Comparison of ENCODE assay signal across 2 cellular contexts in the genomic region with DNA sequence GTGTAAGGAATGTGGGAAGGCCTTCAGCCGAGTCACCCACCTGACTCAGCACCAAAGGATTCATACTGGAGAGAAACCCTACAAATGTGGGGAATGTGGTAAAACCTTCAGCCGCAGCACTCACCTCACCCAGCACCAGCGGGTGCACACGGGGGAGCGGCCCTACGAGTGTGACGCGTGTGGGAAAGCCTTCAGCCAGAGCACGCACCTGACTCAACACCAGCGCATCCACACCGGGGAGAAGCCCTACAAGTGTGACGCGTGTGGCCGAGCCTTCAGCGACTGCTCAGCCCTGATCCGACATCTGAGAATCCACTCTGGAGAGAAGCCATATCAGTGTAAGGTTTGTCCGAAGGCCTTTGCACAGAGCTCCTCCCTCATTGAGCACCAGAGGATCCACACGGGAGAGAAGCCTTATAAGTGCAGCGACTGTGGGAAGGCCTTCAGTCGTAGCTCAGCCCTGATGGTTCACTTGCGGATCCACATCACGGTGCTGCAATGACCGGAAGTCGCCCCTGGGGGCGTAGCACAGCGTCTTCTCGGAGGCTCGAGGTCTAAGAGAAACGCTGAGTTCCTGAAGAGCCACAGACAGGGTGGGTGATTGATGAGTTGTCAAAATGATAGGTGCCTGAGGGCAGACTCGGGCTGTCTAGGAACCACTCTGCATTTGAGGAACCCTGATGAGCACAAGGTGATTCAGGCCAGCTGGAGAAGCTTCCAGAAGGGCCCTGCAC.
TF ChIP-seq lines count a peak whose summit lies in the region.

No MANE protein-coding gene starts in this region.

TF ChIP-seq in HCT116, 20 proteins besides CTCF, POLR2A, EP300 and RAD21:
- no peak for TF ChIP-seq EZH2 (IDR thresholded peaks at IDR 0.05)
- no peak for TF ChIP-seq EGR1 (IDR thresholded peaks at IDR 0.05; ENCODE audit: low read depth)
- TF ChIP-seq, protein P1, sequence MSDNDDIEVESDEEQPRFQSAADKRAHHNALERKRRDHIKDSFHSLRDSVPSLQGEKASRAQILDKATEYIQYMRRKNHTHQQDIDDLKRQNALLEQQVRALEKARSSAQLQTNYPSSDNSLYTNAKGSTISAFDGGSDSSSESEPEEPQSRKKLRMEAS (IDR thresholded peaks at IDR 0.05) = no peak
- TF ChIP-seq POLR2AphosphoS5 (IDR thresholded peaks at IDR 0.05; ENCODE audit: low read depth, low read length) = no peak
- no peak for TF ChIP-seq SRF (IDR thresholded peaks at IDR 0.05; ENCODE audit: low read depth)
- no peak for TF ChIP-seq YY1 (IDR thresholded peaks at IDR 0.05; ENCODE audit: extremely low read depth, insufficient replicate concordance, low read depth, low read length)
- no peak for TF ChIP-seq SP1 (IDR thresholded peaks at IDR 0.05; ENCODE audit: low read depth)
- TF ChIP-seq, protein P2, sequence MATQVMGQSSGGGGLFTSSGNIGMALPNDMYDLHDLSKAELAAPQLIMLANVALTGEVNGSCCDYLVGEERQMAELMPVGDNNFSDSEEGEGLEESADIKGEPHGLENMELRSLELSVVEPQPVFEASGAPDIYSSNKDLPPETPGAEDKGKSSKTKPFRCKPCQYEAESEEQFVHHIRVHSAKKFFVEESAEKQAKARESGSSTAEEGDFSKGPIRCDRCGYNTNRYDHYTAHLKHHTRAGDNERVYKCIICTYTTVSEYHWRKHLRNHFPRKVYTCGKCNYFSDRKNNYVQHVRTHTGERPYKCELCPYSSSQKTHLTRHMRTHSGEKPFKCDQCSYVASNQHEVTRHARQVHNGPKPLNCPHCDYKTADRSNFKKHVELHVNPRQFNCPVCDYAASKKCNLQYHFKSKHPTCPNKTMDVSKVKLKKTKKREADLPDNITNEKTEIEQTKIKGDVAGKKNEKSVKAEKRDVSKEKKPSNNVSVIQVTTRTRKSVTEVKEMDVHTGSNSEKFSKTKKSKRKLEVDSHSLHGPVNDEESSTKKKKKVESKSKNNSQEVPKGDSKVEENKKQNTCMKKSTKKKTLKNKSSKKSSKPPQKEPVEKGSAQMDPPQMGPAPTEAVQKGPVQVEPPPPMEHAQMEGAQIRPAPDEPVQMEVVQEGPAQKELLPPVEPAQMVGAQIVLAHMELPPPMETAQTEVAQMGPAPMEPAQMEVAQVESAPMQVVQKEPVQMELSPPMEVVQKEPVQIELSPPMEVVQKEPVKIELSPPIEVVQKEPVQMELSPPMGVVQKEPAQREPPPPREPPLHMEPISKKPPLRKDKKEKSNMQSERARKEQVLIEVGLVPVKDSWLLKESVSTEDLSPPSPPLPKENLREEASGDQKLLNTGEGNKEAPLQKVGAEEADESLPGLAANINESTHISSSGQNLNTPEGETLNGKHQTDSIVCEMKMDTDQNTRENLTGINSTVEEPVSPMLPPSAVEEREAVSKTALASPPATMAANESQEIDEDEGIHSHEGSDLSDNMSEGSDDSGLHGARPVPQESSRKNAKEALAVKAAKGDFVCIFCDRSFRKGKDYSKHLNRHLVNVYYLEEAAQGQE (IDR thresholded peaks at IDR 0.05; ENCODE audit: low read depth) = no peak
- no peak for TF ChIP-seq ELF1 (IDR thresholded peaks at IDR 0.05; ENCODE audit: borderline replicate concordance, low read depth)
- no peak for TF ChIP-seq FOSL1 (IDR thresholded peaks at IDR 0.05; ENCODE audit: low read depth)
- TF ChIP-seq, protein P3, sequence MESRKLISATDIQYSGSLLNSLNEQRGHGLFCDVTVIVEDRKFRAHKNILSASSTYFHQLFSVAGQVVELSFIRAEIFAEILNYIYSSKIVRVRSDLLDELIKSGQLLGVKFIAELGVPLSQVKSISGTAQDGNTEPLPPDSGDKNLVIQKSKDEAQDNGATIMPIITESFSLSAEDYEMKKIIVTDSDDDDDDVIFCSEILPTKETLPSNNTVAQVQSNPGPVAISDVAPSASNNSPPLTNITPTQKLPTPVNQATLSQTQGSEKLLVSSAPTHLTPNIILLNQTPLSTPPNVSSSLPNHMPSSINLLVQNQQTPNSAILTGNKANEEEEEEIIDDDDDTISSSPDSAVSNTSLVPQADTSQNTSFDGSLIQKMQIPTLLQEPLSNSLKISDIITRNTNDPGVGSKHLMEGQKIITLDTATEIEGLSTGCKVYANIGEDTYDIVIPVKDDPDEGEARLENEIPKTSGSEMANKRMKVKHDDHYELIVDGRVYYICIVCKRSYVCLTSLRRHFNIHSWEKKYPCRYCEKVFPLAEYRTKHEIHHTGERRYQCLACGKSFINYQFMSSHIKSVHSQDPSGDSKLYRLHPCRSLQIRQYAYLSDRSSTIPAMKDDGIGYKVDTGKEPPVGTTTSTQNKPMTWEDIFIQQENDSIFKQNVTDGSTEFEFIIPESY (IDR thresholded peaks at IDR 0.05; ENCODE audit: extremely low read depth, insufficient replicate concordance, low read length) = no peak
- TF ChIP-seq, protein P4, sequence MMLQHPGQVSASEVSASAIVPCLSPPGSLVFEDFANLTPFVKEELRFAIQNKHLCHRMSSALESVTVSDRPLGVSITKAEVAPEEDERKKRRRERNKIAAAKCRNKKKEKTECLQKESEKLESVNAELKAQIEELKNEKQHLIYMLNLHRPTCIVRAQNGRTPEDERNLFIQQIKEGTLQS (IDR thresholded peaks at IDR 0.05) = no peak
- no peak for TF ChIP-seq EZH2phosphoT487 (IDR thresholded peaks at IDR 0.05; ENCODE audit: borderline replicate concordance)
- no peak for TF ChIP-seq TCF7L2 (IDR thresholded peaks at IDR 0.05; ENCODE audit: borderline replicate concordance, extremely low read depth, insufficient read depth, insufficient read length)
- TF ChIP-seq JUND (IDR thresholded peaks at IDR 0.05) = no peak
- TF ChIP-seq CEBPB (IDR thresholded peaks at IDR 0.05; ENCODE audit: low read depth) = no peak
- TF ChIP-seq ZFX (IDR thresholded peaks at IDR 0.05) = no peak
- TF ChIP-seq SIN3A (IDR thresholded peaks at IDR 0.05; ENCODE audit: low read depth) = no peak
- no peak for TF ChIP-seq CBX3 (IDR thresholded peaks at IDR 0.05; ENCODE audit: low read depth)
- no peak for TF ChIP-seq ZNF274 (IDR thresholded peaks at IDR 0.05; ENCODE audit: low read depth, low read length)

TF ChIP-seq in K562, 482 proteins besides CTCF, POLR2A, EP300 and RAD21:
- TF ChIP-seq, protein P5, sequence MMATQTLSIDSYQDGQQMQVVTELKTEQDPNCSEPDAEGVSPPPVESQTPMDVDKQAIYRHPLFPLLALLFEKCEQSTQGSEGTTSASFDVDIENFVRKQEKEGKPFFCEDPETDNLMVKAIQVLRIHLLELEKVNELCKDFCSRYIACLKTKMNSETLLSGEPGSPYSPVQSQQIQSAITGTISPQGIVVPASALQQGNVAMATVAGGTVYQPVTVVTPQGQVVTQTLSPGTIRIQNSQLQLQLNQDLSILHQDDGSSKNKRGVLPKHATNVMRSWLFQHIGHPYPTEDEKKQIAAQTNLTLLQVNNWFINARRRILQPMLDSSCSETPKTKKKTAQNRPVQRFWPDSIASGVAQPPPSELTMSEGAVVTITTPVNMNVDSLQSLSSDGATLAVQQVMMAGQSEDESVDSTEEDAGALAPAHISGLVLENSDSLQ (IDR thresholded peaks at IDR 0.05) = peak; percentile 51
- TF ChIP-seq BRD4 (IDR thresholded peaks at IDR 0.05) (no peak), RUNX1 (IDR thresholded peaks at IDR 0.05; ENCODE audit: low read depth) (no peak), ZNF699 (CRISPR knock-in tag; IDR thresholded peaks at IDR 0.05; ENCODE audit: insufficient replicate concordance) (no peak), BACH1 (tag; IDR thresholded peaks at IDR 0.05) (no peak), ZNF75A (CRISPR knock-in tag; IDR thresholded peaks at IDR 0.05) (peak; percentile 83), ZNF589 (CRISPR knock-in tag; IDR thresholded peaks at IDR 0.05; ENCODE audit: low read depth) (no peak), DNMT1 (IDR thresholded peaks at IDR 0.05) (no peak), MTA1 (IDR thresholded peaks at IDR 0.05; ENCODE audit: borderline replicate concordance) (no peak), ZFP1 (CRISPR knock-in tag; IDR thresholded peaks at IDR 0.05) (no peak), MEIS2 (IDR thresholded peaks at IDR 0.05; ENCODE audit: partially characterized antibody) (peak; percentile 83)
- TF ChIP-seq, protein P6, sequence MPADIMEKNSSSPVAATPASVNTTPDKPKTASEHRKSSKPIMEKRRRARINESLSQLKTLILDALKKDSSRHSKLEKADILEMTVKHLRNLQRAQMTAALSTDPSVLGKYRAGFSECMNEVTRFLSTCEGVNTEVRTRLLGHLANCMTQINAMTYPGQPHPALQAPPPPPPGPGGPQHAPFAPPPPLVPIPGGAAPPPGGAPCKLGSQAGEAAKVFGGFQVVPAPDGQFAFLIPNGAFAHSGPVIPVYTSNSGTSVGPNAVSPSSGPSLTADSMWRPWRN (IDR thresholded peaks at IDR 0.05; ENCODE audit: low read depth) = no peak
- TF ChIP-seq, protein P3 (CRISPR knock-in tag; IDR thresholded peaks at IDR 0.05) = peak; percentile 51; the same call in 1 of the 2 replicates
- TF ChIP-seq, protein P7, sequence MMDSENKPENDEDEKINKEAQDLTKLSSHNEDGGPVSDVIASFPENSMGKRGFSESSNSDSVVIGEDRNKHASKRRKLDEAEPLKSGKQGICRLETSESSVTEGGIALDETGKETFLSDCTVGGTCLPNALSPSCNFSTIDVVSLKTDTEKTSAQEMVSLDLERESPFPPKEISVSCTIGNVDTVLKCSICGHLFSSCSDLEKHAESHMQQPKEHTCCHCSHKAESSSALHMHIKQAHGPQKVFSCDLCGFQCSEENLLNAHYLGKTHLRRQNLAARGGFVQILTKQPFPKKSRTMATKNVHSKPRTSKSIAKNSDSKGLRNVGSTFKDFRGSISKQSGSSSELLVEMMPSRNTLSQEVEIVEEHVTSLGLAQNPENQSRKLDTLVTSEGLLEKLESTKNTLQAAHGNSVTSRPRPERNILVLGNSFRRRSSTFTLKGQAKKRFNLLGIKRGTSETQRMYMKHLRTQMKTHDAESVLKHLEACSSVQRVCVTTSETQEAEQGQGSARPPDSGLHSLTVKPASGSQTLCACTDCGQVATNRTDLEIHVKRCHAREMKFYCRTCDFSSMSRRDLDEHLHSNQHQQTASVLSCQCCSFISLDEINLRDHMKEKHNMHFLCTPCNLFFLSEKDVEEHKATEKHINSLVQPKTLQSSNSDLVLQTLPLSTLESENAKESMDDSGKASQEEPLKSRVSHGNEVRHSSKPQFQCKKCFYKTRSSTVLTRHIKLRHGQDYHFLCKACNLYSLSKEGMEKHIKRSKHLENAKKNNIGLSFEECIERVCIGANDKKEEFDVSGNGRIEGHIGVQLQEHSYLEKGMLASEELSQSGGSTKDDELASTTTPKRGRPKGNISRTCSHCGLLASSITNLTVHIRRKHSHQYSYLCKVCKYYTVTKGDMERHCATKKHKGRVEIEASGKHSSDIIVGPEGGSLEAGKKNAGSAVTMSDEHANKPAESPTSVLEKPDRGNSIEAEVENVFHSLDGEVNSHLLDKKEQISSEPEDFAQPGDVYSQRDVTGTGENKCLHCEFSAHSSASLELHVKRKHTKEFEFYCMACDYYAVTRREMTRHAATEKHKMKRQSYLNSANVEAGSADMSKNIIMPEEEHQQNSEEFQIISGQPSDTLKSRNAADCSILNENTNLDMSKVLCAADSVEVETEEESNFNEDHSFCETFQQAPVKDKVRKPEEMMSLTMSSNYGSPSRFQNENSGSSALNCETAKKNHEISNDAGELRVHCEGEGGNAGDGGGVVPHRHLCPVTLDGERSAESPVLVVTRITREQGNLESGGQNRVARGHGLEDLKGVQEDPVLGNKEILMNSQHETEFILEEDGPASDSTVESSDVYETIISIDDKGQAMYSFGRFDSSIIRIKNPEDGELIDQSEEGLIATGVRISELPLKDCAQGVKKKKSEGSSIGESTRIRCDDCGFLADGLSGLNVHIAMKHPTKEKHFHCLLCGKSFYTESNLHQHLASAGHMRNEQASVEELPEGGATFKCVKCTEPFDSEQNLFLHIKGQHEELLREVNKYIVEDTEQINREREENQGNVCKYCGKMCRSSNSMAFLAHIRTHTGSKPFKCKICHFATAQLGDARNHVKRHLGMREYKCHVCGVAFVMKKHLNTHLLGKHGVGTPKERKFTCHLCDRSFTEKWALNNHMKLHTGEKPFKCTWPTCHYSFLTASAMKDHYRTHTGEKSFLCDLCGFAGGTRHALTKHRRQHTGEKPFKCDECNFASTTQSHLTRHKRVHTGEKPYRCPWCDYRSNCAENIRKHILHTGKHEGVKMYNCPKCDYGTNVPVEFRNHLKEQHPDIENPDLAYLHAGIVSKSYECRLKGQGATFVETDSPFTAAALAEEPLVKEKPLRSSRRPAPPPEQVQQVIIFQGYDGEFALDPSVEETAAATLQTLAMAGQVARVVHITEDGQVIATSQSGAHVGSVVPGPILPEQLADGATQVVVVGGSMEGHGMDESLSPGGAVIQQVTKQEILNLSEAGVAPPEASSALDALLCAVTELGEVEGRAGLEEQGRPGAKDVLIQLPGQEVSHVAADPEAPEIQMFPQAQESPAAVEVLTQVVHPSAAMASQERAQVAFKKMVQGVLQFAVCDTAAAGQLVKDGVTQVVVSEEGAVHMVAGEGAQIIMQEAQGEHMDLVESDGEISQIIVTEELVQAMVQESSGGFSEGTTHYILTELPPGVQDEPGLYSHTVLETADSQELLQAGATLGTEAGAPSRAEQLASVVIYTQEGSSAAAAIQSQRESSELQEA (IDR thresholded peaks at IDR 0.05; ENCODE audit: low read depth) = no peak
